In the genomic region with DNA sequence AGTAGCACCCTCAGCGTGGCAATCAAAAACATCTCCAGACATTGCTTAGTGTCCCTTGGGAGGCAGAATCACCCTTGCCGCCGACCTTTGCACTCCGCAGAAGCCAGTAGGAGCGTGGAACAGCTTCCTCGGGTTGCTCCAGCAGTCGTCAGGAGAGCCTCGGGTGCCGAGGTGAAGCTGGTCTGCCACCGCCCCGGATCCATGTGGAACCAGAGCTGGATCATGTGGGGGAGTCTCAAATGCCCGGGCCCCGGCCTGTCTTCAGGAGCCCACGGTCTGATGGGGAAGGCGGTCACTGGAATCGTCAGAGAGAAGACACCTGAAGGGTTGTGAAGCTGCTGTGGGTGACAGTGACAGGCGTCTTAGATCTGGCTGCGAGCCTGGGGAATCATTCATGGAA, we compare ENCODE assay signal across 1 cellular context.
TF ChIP-seq lines count a peak whose summit lies in the region.

No MANE protein-coding gene starts in this region.

TF ChIP-seq in WTC11, 78 proteins besides CTCF, POLR2A, EP300 and RAD21 (continued from another document):
- TF ChIP-seq, protein P1, sequence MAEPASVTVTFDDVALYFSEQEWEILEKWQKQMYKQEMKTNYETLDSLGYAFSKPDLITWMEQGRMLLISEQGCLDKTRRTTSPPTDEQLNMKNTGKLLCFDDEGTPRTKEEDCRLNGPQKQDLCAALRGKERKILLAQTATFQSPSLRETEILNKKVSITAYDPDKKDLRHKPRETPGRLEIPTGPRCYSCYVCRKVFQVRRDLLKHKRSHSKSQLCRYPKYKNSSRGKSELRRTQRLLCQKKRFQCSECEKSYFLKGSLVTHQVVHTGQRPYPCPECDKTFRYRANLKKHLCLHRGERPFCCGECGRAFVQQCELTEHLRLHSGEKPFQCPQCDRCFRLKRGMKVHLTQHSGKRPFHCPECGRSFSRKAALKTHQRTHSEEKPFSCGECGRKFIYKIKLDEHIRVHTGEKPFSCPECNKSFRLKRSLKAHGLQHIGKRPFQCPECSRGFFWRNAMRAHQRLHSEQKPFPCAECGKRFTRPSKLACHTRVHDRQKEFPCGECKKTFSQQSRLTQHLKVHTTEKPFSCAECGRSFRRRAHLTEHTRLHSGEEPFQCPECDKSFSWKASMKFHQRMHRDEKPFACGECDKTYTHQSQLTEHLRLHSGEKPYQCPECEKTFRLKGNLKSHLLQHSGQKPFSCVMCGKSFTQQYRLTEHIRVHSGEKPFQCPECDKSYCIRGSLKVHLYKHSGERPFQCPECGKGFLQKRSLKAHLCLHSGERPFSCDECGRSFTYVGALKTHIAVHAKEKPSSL (CRISPR knock-in tag; conservative IDR thresholded peaks at IDR 0.05): no peak
- no peak for TF ChIP-seq SP1 (CRISPR knock-in tag; conservative IDR thresholded peaks at IDR 0.05)
- TF ChIP-seq, protein P2, sequence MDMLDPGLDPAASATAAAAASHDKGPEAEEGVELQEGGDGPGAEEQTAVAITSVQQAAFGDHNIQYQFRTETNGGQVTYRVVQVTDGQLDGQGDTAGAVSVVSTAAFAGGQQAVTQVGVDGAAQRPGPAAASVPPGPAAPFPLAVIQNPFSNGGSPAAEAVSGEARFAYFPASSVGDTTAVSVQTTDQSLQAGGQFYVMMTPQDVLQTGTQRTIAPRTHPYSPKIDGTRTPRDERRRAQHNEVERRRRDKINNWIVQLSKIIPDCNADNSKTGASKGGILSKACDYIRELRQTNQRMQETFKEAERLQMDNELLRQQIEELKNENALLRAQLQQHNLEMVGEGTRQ (CRISPR knock-in tag; IDR thresholded peaks at IDR 0.05): no peak
- no peak for TF ChIP-seq CBFB (CRISPR knock-in tag; IDR thresholded peaks at IDR 0.05; ENCODE audit: low read depth)
- TF ChIP-seq, protein P3, sequence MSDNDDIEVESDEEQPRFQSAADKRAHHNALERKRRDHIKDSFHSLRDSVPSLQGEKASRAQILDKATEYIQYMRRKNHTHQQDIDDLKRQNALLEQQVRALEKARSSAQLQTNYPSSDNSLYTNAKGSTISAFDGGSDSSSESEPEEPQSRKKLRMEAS (CRISPR knock-in tag; IDR thresholded peaks at IDR 0.05): no peak
